In genomic region chr22:35733036-35733435, GRCh38 we compare ENCODE assay signal across 25 cellular contexts. TPM values are rescaled to one million over a fixed set of nuclear protein-coding genes. Genes with fewer than 3 reads are reported as not detected.
DNase-seq lines count a peak whose midpoint lies in the region; ATAC-seq and TF ChIP-seq lines count a peak whose summit lies in the region.
"Had no signal": no experiment of that assay in that cellular context is flagged by ENCODE, and none has a peak within 500 bp of the region (broad histone marks: within the 10 kb centered on the region; RNA-seq: fewer than 3 reads in every experiment).

No MANE protein-coding gene starts in this region.

- WGBS in mesenchymal stem cell = 88% methylated on average over 10 of the region's 10 CpGs

- no peaks in the 10 kb centered on the region for H4K20me1 ChIP-seq in OCI-LY1 (ENCODE audit: insufficient read depth, low read length)
- H4K20me1 ChIP-seq: BLaER1 had no signal

- TF ChIP-seq CTCF in OCI-LY1 (IDR thresholded peaks at IDR 0.05; ENCODE audit: low read length) = no peak

- H3K27ac ChIP-seq in OCI-LY1 (ENCODE audit: low read depth, low read length, poor library complexity, severe bottlenecking) (peak overlapping the region; percentile 68), mesenchymal stem cell (ENCODE audit: low read length, poor library complexity, severe bottlenecking) (no peak overlapping the region)
- H3K27ac ChIP-seq: BLaER1 had no signal

- H3K9me2 ChIP-seq in OCI-LY1 (ENCODE audit: low read depth, low read length) = no peaks in the 10 kb centered on the region

- H3K27ac Mint-ChIP-seq in activated CD8-positive, alpha-beta memory T cell treated with anti-CD3 and anti-CD28 coated beads, Interleukin-2, amount 10 ng/mL, durations not matched to agents 7 days and 5 days = no peak overlapping the region

- H2AFZ ChIP-seq in OCI-LY1 (ENCODE audit: low read length) (no peak overlapping the region), mesenchymal stem cell (ENCODE audit: low read depth, low read length) (no peak overlapping the region)

- H2BK15ac ChIP-seq in mesenchymal stem cell (ENCODE audit: low read depth, poor library complexity, severe bottlenecking) = no peak overlapping the region

- H3K9ac ChIP-seq in OCI-LY1 (ENCODE audit: low read length) (no peak overlapping the region), mesenchymal stem cell (ENCODE audit: low read length) (no peak overlapping the region)
- H3K9ac ChIP-seq: BLaER1 had no signal

- H3K9me3 ChIP-seq in OCI-LY1 (ENCODE audit: low read length) (no peaks in the 10 kb centered on the region), mesenchymal stem cell (ENCODE audit: control insufficient read depth, low read length) (no peaks in the 10 kb centered on the region)
- H3K9me3 ChIP-seq: BE2C, BLaER1 had no signal

- DNase-seq in activated CD8-positive, alpha-beta memory T cell treated with anti-CD3 and anti-CD28 coated beads, Interleukin-2, amount 10 ng/mL, durations not matched to agents 7 days and 5 days = peak; percentile 9
- DNase-seq in mesenchymal stem cell = no peak
- DNase-seq in cerebellum (ENCODE audit: low spot score) = no peak
- DNase-seq in Right ventricle myocardium inferior (ENCODE audit: missing footprints) = no peak
- DNase-seq: 8988T; ACHN; BE2C; C1 segment of cervical spinal cord; CD4-positive, alpha-beta memory T cell; CD4-positive, CD25-positive, alpha-beta regulatory T cell; CD8-positive, alpha-beta memory T cell; COR-L47; DMS153; DMS53; DMS79; DND-41; EL; GDM1 had no signal

- H3K27me3 ChIP-seq in OCI-LY1 (ENCODE audit: insufficient read depth, low read length) = no peaks in the 10 kb centered on the region
- H3K27me3 ChIP-seq in mesenchymal stem cell (ENCODE audit: control insufficient read depth in 1 of 2, insufficient read depth in 1 of 2, low read length in 2 of 2) = no peaks in the 10 kb centered on the region
- H3K27me3 ChIP-seq: BE2C, BLaER1 had no signal

- no peaks in the 10 kb centered on the region for H3K4me1 Mint-ChIP-seq in activated CD8-positive, alpha-beta memory T cell treated with anti-CD3 and anti-CD28 coated beads, Interleukin-2, amount 10 ng/mL, durations not matched to agents 7 days and 5 days
- H3K4me1 Mint-ChIP-seq: CD14-positive monocyte; CD4-positive, alpha-beta memory T cell; CD4-positive, CD25-positive, alpha-beta regulatory T cell; CD8-positive, alpha-beta memory T cell had no signal

- H3K36me3 ChIP-seq in OCI-LY1 (ENCODE audit: insufficient read depth, low read length) (no peaks in the 10 kb centered on the region), mesenchymal stem cell (ENCODE audit: control insufficient read depth in 1 of 2, insufficient read depth in 2 of 2, low read depth in 1 of 2, low read length in 2 of 2) (peaks cover 20 to 25% of the 10 kb centered on the region in 2 experiments)
- H3K36me3 ChIP-seq: BLaER1 had no signal

- no peak overlapping the region for H4K91ac ChIP-seq in mesenchymal stem cell (ENCODE audit: low read length)

- no peak overlapping the region for H2AK5ac ChIP-seq in mesenchymal stem cell (ENCODE audit: low read length, severe bottlenecking)

- CTCF ChIA-PET in activated CD8-positive, alpha-beta memory T cell treated with anti-CD3 and anti-CD28 coated beads, Interleukin-2, amount 10 ng/mL, durations not matched to agents 7 days and 5 days (lab: Charles Lee) = no interaction called here

- H3K79me1 ChIP-seq in mesenchymal stem cell (replicated peaks; ENCODE audit: low read length, poor library complexity, severe bottlenecking) = no peaks in the 10 kb centered on the region

- no peak overlapping the region for H2BK5ac ChIP-seq in mesenchymal stem cell (ENCODE audit: low read depth, low read length, poor library complexity, severe bottlenecking)

- H3K27me3 Mint-ChIP-seq in activated CD8-positive, alpha-beta memory T cell treated with anti-CD3 and anti-CD28 coated beads, Interleukin-2, amount 10 ng/mL, durations not matched to agents 7 days and 5 days = no peaks in the 10 kb centered on the region

- H3K23ac ChIP-seq in mesenchymal stem cell (ENCODE audit: low read length in 2 of 2) = no peak overlapping the region

- no peaks in the 10 kb centered on the region for H3K36me3 Mint-ChIP-seq in activated CD8-positive, alpha-beta memory T cell treated with anti-CD3 and anti-CD28 coated beads, Interleukin-2, amount 10 ng/mL, durations not matched to agents 7 days and 5 days
- H3K36me3 Mint-ChIP-seq: CD14-positive monocyte; CD4-positive, alpha-beta memory T cell; CD4-positive, CD25-positive, alpha-beta regulatory T cell; CD8-positive, alpha-beta memory T cell had no signal

- no peak overlapping the region for H2BK120ac ChIP-seq in mesenchymal stem cell (ENCODE audit: low read depth, low read length)

- H4K8ac ChIP-seq in mesenchymal stem cell (ENCODE audit: low read length) = peak overlapping the region; percentile 49

- no peak overlapping the region for H3K4ac ChIP-seq in mesenchymal stem cell (ENCODE audit: low read depth in 1 of 2, low read length in 2 of 2)

- no peak overlapping the region for H3K4me2 ChIP-seq in OCI-LY1 (ENCODE audit: low read length)
- no peak overlapping the region for H3K4me2 ChIP-seq in mesenchymal stem cell (ENCODE audit: low read length, poor library complexity, severe bottlenecking)
- H3K4me2 ChIP-seq: BLaER1 had no signal

- H3K9me3 Mint-ChIP-seq in activated CD8-positive, alpha-beta memory T cell treated with anti-CD3 and anti-CD28 coated beads, Interleukin-2, amount 10 ng/mL, durations not matched to agents 7 days and 5 days (ENCODE audit: low read depth) = no peaks in the 10 kb centered on the region
- H3K9me3 Mint-ChIP-seq: CD14-positive monocyte; CD4-positive, alpha-beta memory T cell; CD4-positive, CD25-positive, alpha-beta regulatory T cell; CD8-positive, alpha-beta memory T cell had no signal

- ATAC-seq in activated CD8-positive, alpha-beta memory T cell treated with anti-CD3 and anti-CD28 coated beads, Interleukin-2, amount 10 ng/mL, durations not matched to agents 7 days and 5 days = no peak
- no peak for ATAC-seq in HG03460 (IDR thresholded peaks at IDR 0.05; ENCODE audit: unreplicated experiment)
- no peak for ATAC-seq in Right ventricle myocardium inferior
- ATAC-seq: GM12878 had no signal

- no peak overlapping the region for H3K18ac ChIP-seq in mesenchymal stem cell (ENCODE audit: low read depth in 1 of 2, low read length in 2 of 2)

- no peaks in the 10 kb centered on the region for H3K79me2 ChIP-seq in OCI-LY1 (ENCODE audit: insufficient read depth, low read length)

- no peak overlapping the region for H2BK12ac ChIP-seq in mesenchymal stem cell (ENCODE audit: low read length in 2 of 2)

- H3K4me3 Mint-ChIP-seq in activated CD8-positive, alpha-beta memory T cell treated with anti-CD3 and anti-CD28 coated beads, Interleukin-2, amount 10 ng/mL, durations not matched to agents 7 days and 5 days = no peak overlapping the region
- H3K4me3 Mint-ChIP-seq: CD14-positive monocyte; CD4-positive, alpha-beta memory T cell; CD4-positive, CD25-positive, alpha-beta regulatory T cell; CD8-positive, alpha-beta memory T cell had no signal

- no peaks in the 10 kb centered on the region for H3F3A ChIP-seq in OCI-LY1 (ENCODE audit: insufficient read depth, low read length)

- intact Hi-C loops in Right ventricle myocardium inferior (cut with DNase I) = no loop called here

- H3K4me1 ChIP-seq in OCI-LY1 (ENCODE audit: insufficient read depth, low read length, severe bottlenecking) = peaks cover 65% of the 10 kb centered on the region
- peaks cover 7% of the 10 kb centered on the region for H3K4me1 ChIP-seq in mesenchymal stem cell (ENCODE audit: control insufficient read depth, insufficient read depth, low read depth, low read length)
- H3K4me1 ChIP-seq: BE2C, BLaER1 had no signal

- H3K14ac ChIP-seq in mesenchymal stem cell (ENCODE audit: low read length in 2 of 2) = no peak overlapping the region

- no peak overlapping the region for H3K4me3 ChIP-seq in OCI-LY1 (ENCODE audit: low read depth, low read length, poor library complexity, severe bottlenecking)
- H3K4me3 ChIP-seq in mesenchymal stem cell (ENCODE audit: insufficient read depth in 1 of 2, low read depth in 1 of 2, low read length in 2 of 2) = no peak overlapping the region
- H3K4me3 ChIP-seq: BLaER1, GM12878 had no signal

RNA-seq across cellular contexts. Expression of gene APOL5, which starts 15.4 kb away (rescaled TPM):
- total RNA-seq in activated CD8-positive, alpha-beta memory T cell treated with anti-CD3 and anti-CD28 coated beads, Interleukin-2, amount 10 ng/mL, durations not matched to agents 7 days and 5 days = not detected
- polyA plus RNA-seq in mesenchymal stem cell (2013, experiment 1 of 2) = not detected
- not detected for polyA plus RNA-seq in mesenchymal stem cell (2013, experiment 2 of 2)
- not detected for total RNA-seq in cerebellum
- total RNA-seq in Right ventricle myocardium inferior = not detected
- total RNA-seq: A673; CD4-positive, alpha-beta memory T cell; CD4-positive, CD25-positive, alpha-beta regulatory T cell; CD8-positive, alpha-beta memory T cell; G401; GM12878 had no signal
- polyA plus RNA-seq: CD14-positive monocyte; CD4-positive, alpha-beta memory T cell; CD4-positive, CD25-positive, alpha-beta regulatory T cell; CD8-positive, alpha-beta memory T cell; GM12878 had no signal
